Comparison of ENCODE assay signal across 8 cellular contexts in the genomic region with DNA sequence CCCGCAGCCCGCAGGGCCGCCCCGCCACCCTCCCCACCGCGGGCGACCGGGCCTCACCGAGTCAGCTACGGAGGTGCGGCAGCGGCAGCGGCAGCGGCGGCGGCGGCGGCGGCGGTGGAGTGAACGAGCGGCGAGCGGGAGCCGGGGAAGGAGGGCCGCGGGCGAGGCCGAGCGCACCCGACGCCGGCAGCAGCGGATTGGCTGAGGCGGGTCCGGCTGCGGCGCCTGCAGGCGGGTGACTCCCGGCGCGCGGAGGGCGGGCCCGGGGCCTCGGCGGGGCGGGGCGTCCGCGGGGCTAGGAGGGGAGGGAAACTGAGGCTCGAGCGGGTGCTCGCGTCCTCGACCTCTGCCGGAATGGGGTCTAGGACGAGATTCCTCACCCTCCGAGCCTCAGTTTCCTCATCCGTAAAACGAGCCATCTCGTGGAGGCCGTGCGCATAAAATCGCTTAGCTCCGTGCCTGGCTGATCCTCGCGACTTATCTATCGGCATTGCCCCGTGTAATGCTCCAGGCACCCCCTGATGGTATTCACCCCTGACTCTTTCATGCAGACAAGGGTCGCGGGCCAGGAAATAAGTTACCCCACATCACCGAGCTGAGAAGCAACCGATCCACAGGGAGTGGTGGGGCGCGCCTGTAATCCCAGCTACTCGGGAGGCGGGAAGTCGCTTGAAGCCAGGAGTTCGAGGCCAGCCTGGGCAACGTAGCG. TPM values are rescaled to one million over a fixed set of nuclear protein-coding genes. Genes with fewer than 3 reads are reported as not detected.
DNase-seq lines count a peak whose midpoint lies in the region; ATAC-seq and TF ChIP-seq lines count a peak whose summit lies in the region.

CPT1A (minus strand) TSS at position 199 of the 709 bp plus-strand sequence. CDS start 26,442 bp downstream, outside the sequence.

- TF ChIP-seq CTCF in epithelial cell of proximal tubule (conservative IDR thresholded peaks at IDR 0.05; ENCODE audit: low read depth, low read length): no peak

- peak within 1 kb of the TSS; percentile 66 for H3K4me3 ChIP-seq in epithelial cell of proximal tubule (ENCODE audit: low read depth, low read length)

- DNase-seq in DMS79 (lab: John Stamatoyannopoulos, UW) (peak; percentile 26), NOMO-1 treated with dmso at 0.1 percent for 144 hours (lab: John Stamatoyannopoulos, UW; ENCODE audit: unreplicated experiment) (peak; percentile 49), epithelial cell of proximal tubule (ENCODE audit: low read depth) (no peak), mucosa of gallbladder (ENCODE audit: low spot score) (peak; percentile 78)
- DNase-seq in activated T-cell treated with anti-CD3 and anti-CD28 coated beads, Interleukin-2, amount 50 U/mL, for 1 hour: peak; percentile 75
- DNase-seq in stimulated activated naive CD4-positive, alpha-beta T cell (lab: John Stamatoyannopoulos, UW): peak; percentile 26 to 64 (median 49)

- ATAC-seq in HG02973 (IDR thresholded peaks at IDR 0.05; ENCODE audit: unreplicated experiment) (peak; percentile 32), HG03442 (IDR thresholded peaks at IDR 0.05; ENCODE audit: unreplicated experiment) (no peak)

RNA-seq across cellular contexts. Expression of gene CPT1A, which starts in this region (rescaled TPM):
- total RNA-seq in epithelial cell of proximal tubule: 6.7 and 10.2 TPM in 2 replicates
- 102 TPM for total RNA-seq in mucosa of gallbladder
